ENCODE assay signal across 23 cellular contexts in the genomic region with DNA sequence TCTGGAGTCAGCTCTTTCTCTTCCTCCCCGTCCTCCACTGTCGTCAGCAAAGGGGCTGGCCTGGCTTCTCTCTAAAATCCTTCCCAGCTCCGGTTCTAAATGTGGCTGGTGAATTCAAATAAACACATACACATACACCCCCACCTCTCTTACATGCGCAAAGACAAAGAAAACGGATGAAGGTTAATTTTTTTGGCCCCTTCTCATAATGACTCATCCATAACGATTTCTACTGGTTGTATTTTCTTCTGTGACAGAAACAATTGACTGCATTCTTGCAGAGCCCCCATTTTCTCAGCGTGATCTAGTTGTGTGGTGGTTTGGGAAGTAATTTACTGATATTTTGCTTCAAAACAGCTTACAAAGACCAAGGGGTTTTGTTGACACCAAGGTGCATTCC.
A peak's percentile ranks its signal among the peaks of the same experiment; 100 is the strongest.
DNase-seq lines count a peak whose midpoint lies in the region; ATAC-seq, FAIRE-seq and TF ChIP-seq lines count a peak whose summit lies in the region.
"Had no signal": no experiment of that assay in that cellular context is flagged by ENCODE, and none has a peak within 500 bp of the region (broad histone marks: within the 10 kb centered on the region; RNA-seq: fewer than 3 reads in every experiment).

No MANE protein-coding gene starts in this region.

- no peak for TF ChIP-seq POLR2A in esophagus muscularis mucosa (IDR thresholded peaks at IDR 0.05; ENCODE audit: low read depth)

- H3K4me1 ChIP-seq in astrocyte (ENCODE audit: insufficient read depth, low read length) (no peaks in the 10 kb centered on the region), esophagus muscularis mucosa (peaks cover 0 to 1% (median under 1%) of the 10 kb centered on the region in 4 donors)
- H3K4me1 ChIP-seq: Caco-2 had no signal

- H3K79me2 ChIP-seq in astrocyte (ENCODE audit: insufficient read depth, low read length): no peaks in the 10 kb centered on the region

- TF ChIP-seq CTCF in astrocyte (IDR thresholded peaks at IDR 0.05; ENCODE audit: insufficient read depth, low read depth, low read length) (no peak), esophagus muscularis mucosa (IDR thresholded peaks at IDR 0.05) (no peak)

- no peaks in the 10 kb centered on the region for H3K36me3 Mint-ChIP-seq in astrocyte (ENCODE audit: low read depth, unreplicated experiment)

- H3K27ac Mint-ChIP-seq in astrocyte (ENCODE audit: unreplicated experiment): no peak overlapping the region
- H3K27ac Mint-ChIP-seq: CD4-positive, alpha-beta T cell had no signal

- H3K9ac ChIP-seq in astrocyte (ENCODE audit: low read length): no peak overlapping the region

- peaks cover 51% of the 10 kb centered on the region for H3K27me3 Mint-ChIP-seq in astrocyte (ENCODE audit: low read depth, unreplicated experiment)

- no peak overlapping the region for H3K4me3 ChIP-seq in astrocyte (ENCODE audit: insufficient read depth, low read depth, low read length)
- H3K4me3 ChIP-seq in esophagus muscularis mucosa: no peak overlapping the region
- H3K4me3 ChIP-seq: K562 had no signal

- DNase-seq in H4 (ENCODE audit: low spot score) (peak; percentile 50), astrocyte (ENCODE audit: low read depth) (peak; percentile 12), esophagus muscularis mucosa (ENCODE audit: extremely low spot score) (peak; percentile 19), DMS114 treated with DMSO at 0.1 percent for 48 hours (lab: John Stamatoyannopoulos, UW; ENCODE audit: unreplicated experiment) (no peak), SW480 (ENCODE audit: low spot score) (no peak)
- DNase-seq: ACHN; AML-193; Caco-2; CD4-positive, alpha-beta T cell; DMS153; DMS79; GF-D8; HCEC 1CT; IMR-90 had no signal

- peak overlapping the region; percentile 7 for H3K4me2 ChIP-seq in astrocyte (ENCODE audit: low read length)

- no peaks in the 10 kb centered on the region for H4K20me1 ChIP-seq in astrocyte (ENCODE audit: insufficient read depth, low read length)

- peaks cover 4% of the 10 kb centered on the region for H3K9me3 ChIP-seq in astrocyte (ENCODE audit: insufficient read depth, low read depth, low read length)
- no peaks in the 10 kb centered on the region for H3K9me3 ChIP-seq in esophagus muscularis mucosa
- H3K9me3 ChIP-seq: Caco-2 had no signal

- no peak for ATAC-seq in GM18907 (IDR thresholded peaks at IDR 0.05; ENCODE audit: unreplicated experiment)
- ATAC-seq: K562 had no signal

- FAIRE-seq in astrocyte (lab: Jason Lieb, UNC): no peak
- FAIRE-seq: A204.1, D721Med, GM19239, H54, HTR-8/SVneo, K562 had no signal

- H3K4me1 Mint-ChIP-seq in astrocyte (ENCODE audit: low read depth, unreplicated experiment): no peaks in the 10 kb centered on the region

- 72% methylated on average over 7 of the region's 7 CpGs for WGBS in esophagus muscularis mucosa

- H3K36me3 ChIP-seq in astrocyte (ENCODE audit: insufficient read depth, low read length) (no peaks in the 10 kb centered on the region), esophagus muscularis mucosa (no peaks in the 10 kb centered on the region)

- H3K9me3 Mint-ChIP-seq in astrocyte (ENCODE audit: unreplicated experiment): no peaks in the 10 kb centered on the region
- H3K9me3 Mint-ChIP-seq: CD4-positive, alpha-beta T cell had no signal

- H3K4me3 Mint-ChIP-seq in astrocyte (ENCODE audit: unreplicated experiment): no peak overlapping the region
- H3K4me3 Mint-ChIP-seq: CD4-positive, alpha-beta T cell had no signal

- H3K27me3 ChIP-seq in astrocyte (ENCODE audit: insufficient read depth, low read length): no peaks in the 10 kb centered on the region
- H3K27me3 ChIP-seq in esophagus muscularis mucosa: peaks cover 0 to 6% (median 0%) of the 10 kb centered on the region in 4 donors

- intact Hi-C loops in esophagus muscularis mucosa (cut with DNase I): no loop called here

- H2AFZ ChIP-seq in astrocyte (ENCODE audit: low read depth, low read length): no peak overlapping the region

- H3K27ac ChIP-seq in astrocyte (ENCODE audit: low read depth, low read length) (no peak overlapping the region), esophagus muscularis mucosa (replicated peaks in 1 of 4) (no peak overlapping the region)
- H3K27ac ChIP-seq: C4-2B, HL-60 had no signal

- TF ChIP-seq EP300 in esophagus muscularis mucosa (IDR thresholded peaks at IDR 0.05): no peak

Comparison
In these comparisons a context has a peak if more than half of its experiments do, and no peak if none do; other contexts are left out.
1. DNase-seq: peak in H4 (single experiment), astrocyte (single experiment) and esophagus muscularis mucosa (single experiment); none in DMS114 treated with DMSO at 0.1 percent for 48 hours (single experiment) and SW480 (single experiment).